8 cellular contexts compared by ENCODE assay signal in genomic region chr1:20493839-20494608, GRCh38. TPM values are rescaled to one million over a fixed set of nuclear protein-coding genes. Genes with fewer than 3 reads are reported as not detected.
DNase-seq lines count a peak whose midpoint lies in the region; TF ChIP-seq lines count a peak whose summit lies in the region.

No MANE protein-coding gene starts in this region.

- H3K4me3 ChIP-seq in BE2C (ENCODE audit: low read depth, low read length) = peak overlapping the region; percentile 34
- H3K4me3 ChIP-seq in choroid plexus epithelial cell (ENCODE audit: low read depth, low read length) = no peak overlapping the region

- DNase-seq in BE2C (peak; percentile 69), HCEC 1CT (peak; percentile 88), NCI-H446 treated with DMSO at 0.1 percent for 48 hours (lab: John Stamatoyannopoulos, UW) (peak; percentile 15), choroid plexus epithelial cell (ENCODE audit: low read depth) (peak; percentile 89), kidney tubule cell (ENCODE audit: low spot score) (peak; percentile 94), OCI-M2 (lab: John Stamatoyannopoulos, UW; ENCODE audit: unreplicated experiment) (no peak)
- peak; percentile 73 for DNase-seq in activated CD4-positive, alpha-beta T cell treated with anti-CD3 and anti-CD28 coated beads for 1 hour
- DNase-seq in stimulated activated CD4-positive, alpha-beta T cell treated with anti-CD3 and anti-CD28 coated beads, Interleukin-2, amount 100 ng/mL, for 24 hours = peak; percentile 86 to 87

- no peaks in the 10 kb centered on the region for H3K9me3 ChIP-seq in BE2C

- no peaks in the 10 kb centered on the region for H3K36me3 ChIP-seq in BE2C

- H3K4me1 ChIP-seq in BE2C = no peaks in the 10 kb centered on the region

- TF ChIP-seq CTCF in BE2C (IDR thresholded peaks at IDR 0.05; ENCODE audit: low read depth, low read length) (peak; percentile 85), choroid plexus epithelial cell (conservative IDR thresholded peaks at IDR 0.05; ENCODE audit: low read depth, low read length) (peak; percentile 99)

- H3K27me3 ChIP-seq in BE2C = no peaks in the 10 kb centered on the region

RNA-seq across cellular contexts. Expression of gene CAMK2N1, which starts 8.0 kb away (rescaled TPM):
- 50.6 TPM for polyA plus RNA-seq in BE2C (2012; ENCODE audit: insufficient read depth, insufficient read length, low read depth)

RNA-seq across cellular contexts. Expression of gene MUL1, which starts 13.9 kb away (rescaled TPM):
- 51.4 TPM for polyA plus RNA-seq in BE2C (2012; ENCODE audit: insufficient read depth, insufficient read length, low read depth)

RNA-seq across cellular contexts. Expression of gene FAM43B, which starts 58.3 kb away (rescaled TPM):
- 4.0 TPM for polyA plus RNA-seq in BE2C (2012; ENCODE audit: insufficient read depth, insufficient read length, low read depth)
